Comparison of ENCODE assay signal across 21 cellular contexts in genomic region chr1:89898695-89899470, GRCh38.
"Had no signal": no experiment of that assay in that cellular context is flagged by ENCODE, and none has a peak within 500 bp of the region (broad histone marks: within the 10 kb centered on the region; RNA-seq: fewer than 3 reads in every experiment).

No MANE protein-coding gene starts in this region.

- FAIRE-seq: keratinocyte had no signal

- DNase-seq: activated CD4-positive, alpha-beta T cell treated with anti-CD3 and anti-CD28 coated beads for 1 hour; activated CD4-positive, alpha-beta T cell treated with anti-CD3 and anti-CD28 coated beads, Interleukin-2, amount 50 U/mL, for 1 hour; activated CD8-positive, alpha-beta T cell treated with anti-CD3 and anti-CD28 coated beads, Interleukin-2, amount 10 ng/mL, durations not matched to agents 7 days and 5 days; activated gamma-delta T cell; activated naive CD4-positive, alpha-beta T cell treated with anti-CD3 and anti-CD28 coated beads, Interleukin-2, amount 50 U/mL, for 16 hours; activated naive CD8-positive, alpha-beta T cell treated with anti-CD3 and anti-CD28 coated beads, Interleukin-2, amount 50 U/mL, for 24 hours; cerebellar nuclear complex; heart right ventricle; left colon; natural killer cell; retina; stimulated activated CD4-positive, alpha-beta T cell treated with anti-CD3 and anti-CD28 coated beads, Interleukin-2, amount 100 ng/mL, for 48 hours; stimulated activated CD8-positive, alpha-beta memory T cell treated with anti-CD3 and anti-CD28 coated beads, Interleukin-4, amount 100 ng/mL, for 48 hours; stimulated activated naive CD4-positive, alpha-beta T cell; testis had no signal

- H3K27me3 ChIP-seq: heart right ventricle, testis had no signal

- H3K27me3 Mint-ChIP-seq: activated naive CD8-positive, alpha-beta T cell treated with anti-CD3 and anti-CD28 coated beads, Interleukin-2, amount 50 U/mL, for 24 hours; progenitor cell of endocrine pancreas; type B pancreatic cell had no signal

- H3K9me3 Mint-ChIP-seq: activated naive CD8-positive, alpha-beta T cell treated with anti-CD3 and anti-CD28 coated beads, Interleukin-2, amount 50 U/mL, for 24 hours; activated T-helper 1 cell treated with anti-CD3 and anti-CD28 coated beads, Interleukin-12 subunit alpha, Interleukin-12 subunit beta, Interleukin-2, Interleukin-4 antibody, amounts not matched to agents 30 ng/mL and 10 ng/mL and 1 ng/mL, durations not matched to agents 14 hours and 24 hours and 36 hours; mesothelial cell of epicardium; natural killer cell; T-helper 1 cell treated with Interleukin-12 subunit alpha and Interleukin-12 subunit beta and Interleukin-4 antibody, amounts not matched to agents 30 μg/mL and 1 μg/mL, for 36 hours; type B pancreatic cell had no signal

- H3K27ac Mint-ChIP-seq: activated CD8-positive, alpha-beta T cell treated with anti-CD3 and anti-CD28 coated beads, Interleukin-2, amount 10 ng/mL, durations not matched to agents 7 days and 5 days; activated naive CD8-positive, alpha-beta T cell treated with anti-CD3 and anti-CD28 coated beads, Interleukin-2, amount 50 U/mL, for 24 hours; activated T-helper 1 cell treated with anti-CD3 and anti-CD28 coated beads, Interleukin-12 subunit alpha, Interleukin-12 subunit beta, Interleukin-2, Interleukin-4 antibody, amounts not matched to agents 30 ng/mL and 10 ng/mL and 1 ng/mL, durations not matched to agents 14 hours and 24 hours and 36 hours; mesothelial cell of epicardium; progenitor cell of endocrine pancreas; T-helper 1 cell treated with Interleukin-12 subunit alpha and Interleukin-12 subunit beta and Interleukin-4 antibody, amounts not matched to agents 30 μg/mL and 1 μg/mL, for 36 hours; type B pancreatic cell had no signal

- H3K36me3 Mint-ChIP-seq: mesothelial cell of epicardium, natural killer cell had no signal

- H3K4me3 ChIP-seq: heart right ventricle, testis had no signal

- ATAC-seq: activated CD8-positive, alpha-beta T cell treated with anti-CD3 and anti-CD28 coated beads, Interleukin-2, amount 10 ng/mL, durations not matched to agents 7 days and 5 days; activated naive CD8-positive, alpha-beta T cell treated with anti-CD3 and anti-CD28 coated beads, Interleukin-2, amount 50 U/mL, for 24 hours; left colon; natural killer cell had no signal

- H3K27ac ChIP-seq: testis had no signal

- H3K9me3 ChIP-seq: heart right ventricle, testis had no signal

- H3K36me3 ChIP-seq: heart right ventricle had no signal

- H3K4me3 Mint-ChIP-seq: activated CD8-positive, alpha-beta T cell treated with anti-CD3 and anti-CD28 coated beads, Interleukin-2, amount 10 ng/mL, durations not matched to agents 7 days and 5 days; activated naive CD8-positive, alpha-beta T cell treated with anti-CD3 and anti-CD28 coated beads, Interleukin-2, amount 50 U/mL, for 24 hours; activated T-helper 1 cell treated with anti-CD3 and anti-CD28 coated beads, Interleukin-12 subunit alpha, Interleukin-12 subunit beta, Interleukin-2, Interleukin-4 antibody, amounts not matched to agents 30 ng/mL and 10 ng/mL and 1 ng/mL, durations not matched to agents 14 hours and 24 hours and 36 hours; mesothelial cell of epicardium; natural killer cell; T-helper 1 cell treated with Interleukin-12 subunit alpha and Interleukin-12 subunit beta and Interleukin-4 antibody, amounts not matched to agents 30 μg/mL and 1 μg/mL, for 36 hours; type B pancreatic cell had no signal
